Comparison of ENCODE assay signal across 8 cellular contexts in genomic region chr13:72728290-72728605, GRCh38. TPM values are rescaled to one million over a fixed set of nuclear protein-coding genes. Genes with fewer than 3 reads are reported as not detected.
DNase-seq lines count a peak whose midpoint lies in the region; ATAC-seq and TF ChIP-seq lines count a peak whose summit lies in the region.

No MANE protein-coding gene starts in this region.

- H3K9me3 Mint-ChIP-seq in activated T-cell treated with anti-CD3 and anti-CD28 coated beads, Interleukin-2, amount 50 U/mL, for 72 hours: no peaks in the 10 kb centered on the region
- no peaks in the 10 kb centered on the region for H3K9me3 Mint-ChIP-seq in activated naive CD8-positive, alpha-beta T cell treated with anti-CD3 and anti-CD28 coated beads, Interleukin-2, amount 10 ng/mL, durations not matched to agents 7 days and 5 days
- no peaks in the 10 kb centered on the region for H3K9me3 Mint-ChIP-seq in type B pancreatic cell

- peak overlapping the region; percentile 91 to 96 for H3K4me3 Mint-ChIP-seq in activated T-cell treated with anti-CD3 and anti-CD28 coated beads, Interleukin-2, amount 50 U/mL, for 72 hours
- peak overlapping the region; percentile 98 for H3K4me3 Mint-ChIP-seq in activated naive CD8-positive, alpha-beta T cell treated with anti-CD3 and anti-CD28 coated beads, Interleukin-2, amount 10 ng/mL, durations not matched to agents 7 days and 5 days
- H3K4me3 Mint-ChIP-seq in type B pancreatic cell: peak overlapping the region; percentile 98

- intact Hi-C loops in right lobe of liver (cut with DNase I): no loop called here

- DNase-seq in activated T-cell treated with anti-CD3 and anti-CD28 coated beads, Interleukin-2, amount 50 U/mL, for 72 hours: no peak
- no peak for DNase-seq in activated T-cell treated with anti-CD3 and anti-CD28 coated beads, Interleukin-2, amount 50 U/mL, for 48 hours
- no peak for DNase-seq in activated naive CD8-positive, alpha-beta T cell treated with anti-CD3 and anti-CD28 coated beads, Interleukin-2, amount 10 ng/mL, durations not matched to agents 7 days and 5 days
- DNase-seq in right lobe of liver: no peak
- no peak for DNase-seq in type B pancreatic cell (ENCODE audit: extremely low spot score, unreplicated experiment)
- no peak for DNase-seq in NCI-H526 (lab: John Stamatoyannopoulos, UW)
- DNase-seq in cerebellum (ENCODE audit: low spot score): no peak
- DNase-seq in activated effector memory CD4-positive, alpha-beta T cell treated with anti-CD3 and anti-CD28 coated beads, Interleukin-2, amount 50 U/mL, for 16 hours: no peak

- peak overlapping the region; percentile 89 to 95 (median 90) for H3K4me3 ChIP-seq in right lobe of liver

- H3K4me1 ChIP-seq in right lobe of liver: peaks cover 0 to 11% (median 4%) of the 10 kb centered on the region in 4 donors

- no peaks in the 10 kb centered on the region for H3K36me3 ChIP-seq in right lobe of liver

- 6% methylated on average over 3 of the region's 3 CpGs for WGBS in right lobe of liver (ENCODE audit: insufficient coverage, low coverage, low lambda C conversion rate, missing lambda C conversion rate)

- no peaks in the 10 kb centered on the region for H3K27me3 Mint-ChIP-seq in activated T-cell treated with anti-CD3 and anti-CD28 coated beads, Interleukin-2, amount 50 U/mL, for 72 hours (ENCODE audit: low read depth)
- H3K27me3 Mint-ChIP-seq in activated naive CD8-positive, alpha-beta T cell treated with anti-CD3 and anti-CD28 coated beads, Interleukin-2, amount 10 ng/mL, durations not matched to agents 7 days and 5 days: no peaks in the 10 kb centered on the region
- no peaks in the 10 kb centered on the region for H3K27me3 Mint-ChIP-seq in type B pancreatic cell

- POLR2A ChIA-PET in activated naive CD8-positive, alpha-beta T cell treated with anti-CD3 and anti-CD28 coated beads, Interleukin-2, amount 10 ng/mL, durations not matched to agents 7 days and 5 days (lab: Charles Lee): interaction anchor here (0.5 to 1.5 kb wide), 4 partner anchors 16 to 53 kb away, joined by 3 to 6 read pairs (median 4); partner anchors contain the start of gene DIS3

- no peaks in the 10 kb centered on the region for H3K27me3 ChIP-seq in right lobe of liver

- H3K27ac Mint-ChIP-seq in activated T-cell treated with anti-CD3 and anti-CD28 coated beads, Interleukin-2, amount 50 U/mL, for 72 hours: peak overlapping the region; percentile 92
- H3K27ac Mint-ChIP-seq in activated naive CD8-positive, alpha-beta T cell treated with anti-CD3 and anti-CD28 coated beads, Interleukin-2, amount 10 ng/mL, durations not matched to agents 7 days and 5 days: peak overlapping the region; percentile 95
- H3K27ac Mint-ChIP-seq in type B pancreatic cell: peak overlapping the region; percentile 78

- no peak overlapping the region for H3K27ac ChIP-seq in right lobe of liver

- peaks cover 37% of the 10 kb centered on the region for H3K4me1 Mint-ChIP-seq in activated T-cell treated with anti-CD3 and anti-CD28 coated beads, Interleukin-2, amount 50 U/mL, for 72 hours (ENCODE audit: low read depth)
- H3K4me1 Mint-ChIP-seq in activated naive CD8-positive, alpha-beta T cell treated with anti-CD3 and anti-CD28 coated beads, Interleukin-2, amount 10 ng/mL, durations not matched to agents 7 days and 5 days: peaks cover 47% of the 10 kb centered on the region
- H3K4me1 Mint-ChIP-seq in type B pancreatic cell (ENCODE audit: unreplicated experiment): peaks cover 16% of the 10 kb centered on the region

- no peaks in the 10 kb centered on the region for H3K9me3 ChIP-seq in right lobe of liver

- peaks cover 14 to 29% of the 10 kb centered on the region in 2 donors for H3K36me3 Mint-ChIP-seq in activated T-cell treated with anti-CD3 and anti-CD28 coated beads, Interleukin-2, amount 50 U/mL, for 72 hours (ENCODE audit: insufficient read depth in 2 of 2)
- peaks cover 40% of the 10 kb centered on the region for H3K36me3 Mint-ChIP-seq in activated naive CD8-positive, alpha-beta T cell treated with anti-CD3 and anti-CD28 coated beads, Interleukin-2, amount 10 ng/mL, durations not matched to agents 7 days and 5 days
- peaks cover 32% of the 10 kb centered on the region for H3K36me3 Mint-ChIP-seq in type B pancreatic cell

- no peak for ATAC-seq in activated T-cell treated with anti-CD3 and anti-CD28 coated beads, Interleukin-2, amount 50 U/mL, for 72 hours (replicated peaks in 1 of 2)
- ATAC-seq in activated naive CD8-positive, alpha-beta T cell treated with anti-CD3 and anti-CD28 coated beads, Interleukin-2, amount 10 ng/mL, durations not matched to agents 7 days and 5 days (ENCODE audit: low read depth): no peak
- no peak for ATAC-seq in right lobe of liver

- TF ChIP-seq CTCF in right lobe of liver (IDR thresholded peaks at IDR 0.05) (no peak), type B pancreatic cell (conservative IDR thresholded peaks at IDR 0.05) (no peak)

- no peak for TF ChIP-seq POLR2A in right lobe of liver (IDR thresholded peaks at IDR 0.05)

RNA-seq across cellular contexts. Expression of gene BORA, which starts 0.5 kb away (rescaled TPM):
- 10 to 100 TPM; 26.5 to 34.0 TPM for total RNA-seq in activated T-cell treated with anti-CD3 and anti-CD28 coated beads, Interleukin-2, amount 50 U/mL, for 72 hours
- total RNA-seq in activated naive CD8-positive, alpha-beta T cell treated with anti-CD3 and anti-CD28 coated beads, Interleukin-2, amount 10 ng/mL, durations not matched to agents 7 days and 5 days: 10 to 100 TPM; 19.9 to 24.2 TPM
- total RNA-seq in right lobe of liver (1 to 10 TPM in 4 of 6 experiments, under 1 TPM in 2; 0.79 to 4.4 (median 1.0) TPM), type B pancreatic cell (ENCODE audit: low replicate concordance) (10.7 and 14.6 TPM in 2 replicates), cerebellum (4.4 TPM)

RNA-seq across cellular contexts. Expression of gene MZT1, which starts 0.8 kb away (rescaled TPM):
- 10 to 100 TPM; 23.4 to 29.0 TPM for total RNA-seq in activated T-cell treated with anti-CD3 and anti-CD28 coated beads, Interleukin-2, amount 50 U/mL, for 72 hours
- total RNA-seq in activated naive CD8-positive, alpha-beta T cell treated with anti-CD3 and anti-CD28 coated beads, Interleukin-2, amount 10 ng/mL, durations not matched to agents 7 days and 5 days: 10 to 100 TPM; 18.4 to 19.2 TPM
- 1 to 10 TPM; 1.0 to 2.0 (median 1.9) TPM for total RNA-seq in right lobe of liver
- 6.5 and 10.9 TPM in 2 replicates for total RNA-seq in type B pancreatic cell (ENCODE audit: low replicate concordance)
- 22.1 TPM for total RNA-seq in cerebellum

RNA-seq across cellular contexts. Expression of gene DIS3, which starts 53.5 kb away (rescaled TPM):
- 10 to 100 TPM; 45.2 to 51.7 TPM for total RNA-seq in activated T-cell treated with anti-CD3 and anti-CD28 coated beads, Interleukin-2, amount 50 U/mL, for 72 hours
- 10 to 100 TPM; 33.0 to 33.8 TPM for total RNA-seq in activated naive CD8-positive, alpha-beta T cell treated with anti-CD3 and anti-CD28 coated beads, Interleukin-2, amount 10 ng/mL, durations not matched to agents 7 days and 5 days
- total RNA-seq in right lobe of liver (10 to 100 TPM; 11.3 to 14.6 (median 14.1) TPM), type B pancreatic cell (ENCODE audit: low replicate concordance) (41.7 and 69.7 TPM in 2 replicates), cerebellum (27.4 TPM)

RNA-seq across cellular contexts. Expression of gene PIBF1, which starts 53.7 kb away (rescaled TPM):
- total RNA-seq in activated T-cell treated with anti-CD3 and anti-CD28 coated beads, Interleukin-2, amount 50 U/mL, for 72 hours: 10 to 100 TPM; 17.5 to 21.2 TPM
- 10 to 100 TPM; 25.5 to 28.6 TPM for total RNA-seq in activated naive CD8-positive, alpha-beta T cell treated with anti-CD3 and anti-CD28 coated beads, Interleukin-2, amount 10 ng/mL, durations not matched to agents 7 days and 5 days
- total RNA-seq in right lobe of liver: 10 to 100 TPM in 2 of 6 experiments, 1 to 10 TPM in 4; 5.3 to 10.9 (median 7.8) TPM
- total RNA-seq in type B pancreatic cell (ENCODE audit: low replicate concordance): 28.4 and 32.5 TPM in 2 replicates
- 42.0 TPM for total RNA-seq in cerebellum
